Comparison of ENCODE assay signal across 9 cellular contexts in the genomic region with DNA sequence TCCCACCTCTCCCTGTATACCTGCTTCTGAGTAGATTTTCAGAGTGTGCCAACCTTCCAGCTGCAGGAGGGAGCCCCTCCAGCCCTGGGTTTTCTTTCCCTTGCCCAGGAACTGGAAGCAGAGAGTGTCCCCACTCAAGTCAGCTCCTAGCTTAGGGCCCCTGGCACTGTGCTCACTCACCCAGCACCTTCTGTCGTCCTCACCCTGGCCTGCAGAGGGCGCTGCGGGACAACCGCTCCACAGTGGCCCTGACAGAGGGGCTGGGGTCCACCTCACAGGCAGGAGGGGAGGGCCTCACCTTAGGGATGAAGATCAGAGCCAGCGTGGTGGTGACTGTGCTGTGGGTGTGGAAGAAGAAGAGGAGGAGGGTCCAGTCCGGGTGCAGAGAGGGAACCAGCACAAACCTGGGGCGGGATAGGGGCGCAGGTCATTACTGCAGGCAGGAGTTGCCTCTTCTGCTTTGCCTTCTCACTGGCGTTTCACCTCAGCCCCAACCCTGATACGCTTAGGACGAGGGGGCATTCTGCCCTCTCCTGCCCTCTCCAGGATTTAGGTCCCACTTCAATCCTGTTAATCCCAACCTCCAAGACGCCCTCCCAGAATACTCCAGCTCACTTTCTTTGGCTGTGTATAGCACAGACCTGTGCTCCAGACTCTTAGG. TPM values are rescaled to one million over a fixed set of nuclear protein-coding genes. Genes with fewer than 3 reads are reported as not detected.
DNase-seq lines count a peak whose midpoint lies in the region; ATAC-seq and TF ChIP-seq lines count a peak whose summit lies in the region.
"Had no signal": no experiment of that assay in that cellular context is flagged by ENCODE, and none has a peak within 500 bp of the region (broad histone marks: within the 10 kb centered on the region; RNA-seq: fewer than 3 reads in every experiment).

No MANE protein-coding gene starts in this region.

- no peak overlapping the region for H2AFZ ChIP-seq in hepatocyte

- 51% methylated on average over 12 of the region's 12 CpGs for WGBS in hepatocyte (ENCODE audit: low lambda C conversion rate, missing lambda C conversion rate)

- no peaks in the 10 kb centered on the region for H3K27me3 ChIP-seq in hepatocyte

- ATAC-seq in stimulated activated naive CD8-positive, alpha-beta T cell treated with anti-CD3 and anti-CD28 coated beads, Interleukin-15, Interleukin-2, amounts not matched to agents 100 U/mL and 50 U/mL, for 24 hours, result peak; percentile 38
- ATAC-seq in GM19395 (IDR thresholded peaks at IDR 0.05; ENCODE audit: unreplicated experiment), result no peak

- no peaks in the 10 kb centered on the region for H3K9me2 ChIP-seq in hepatocyte (replicated peaks; ENCODE audit: insufficient read depth)

- H3K27ac ChIP-seq in hepatocyte, result no peak overlapping the region

- no peak overlapping the region for H3K4me3 ChIP-seq in NB4 (ENCODE audit: low read depth, low read length)
- H3K4me3 ChIP-seq in hepatocyte, result no peak overlapping the region

- no peaks in the 10 kb centered on the region for H3K36me3 ChIP-seq in hepatocyte (replicated peaks; ENCODE audit: insufficient read depth, low read depth)

- no peak overlapping the region for H3K4me2 ChIP-seq in hepatocyte

- TF ChIP-seq CTCF in NB4 (IDR thresholded peaks at IDR 0.05; ENCODE audit: low read depth, low read length) (peak; percentile 89), hepatocyte (IDR thresholded peaks at IDR 0.05; ENCODE audit: poor library complexity) (peak; percentile 54)

- no peak for TF ChIP-seq POLR2A in NB4 (IDR thresholded peaks at IDR 0.05; ENCODE audit: extremely low read depth, insufficient read length)

- H3K79me2 ChIP-seq in hepatocyte, result no peaks in the 10 kb centered on the region

- no peaks in the 10 kb centered on the region for H4K20me1 ChIP-seq in hepatocyte (ENCODE audit: insufficient read depth, poor library complexity, severe bottlenecking)

- DNase-seq in NCI-H748 (lab: John Stamatoyannopoulos, UW; ENCODE audit: unreplicated experiment) (peak; percentile 43), NCI-H748 treated with DMSO at 0.1 percent for 48 hours (lab: John Stamatoyannopoulos, UW) (no peak), NB4 (ENCODE audit: low read depth) (peak; percentile 65), hepatocyte (ENCODE audit: low spot score) (peak; percentile 53), DMS114 treated with DMSO at 0.1 percent for 48 hours (lab: John Stamatoyannopoulos, UW; ENCODE audit: unreplicated experiment) (no peak)
- peak; percentile 43 for DNase-seq in activated T-cell treated with anti-CD3 and anti-CD28 coated beads, Interleukin-2, amount 50 U/mL, for 1 hour
- DNase-seq in stimulated activated naive CD8-positive, alpha-beta T cell treated with anti-CD3 and anti-CD28 coated beads, Interleukin-15, Interleukin-2, amounts not matched to agents 100 U/mL and 50 U/mL, for 24 hours, result peak; percentile 70
- DNase-seq: right cardiac atrium had no signal

- no peaks in the 10 kb centered on the region for H3K9me3 ChIP-seq in hepatocyte (ENCODE audit: low read depth)

- no peaks in the 10 kb centered on the region for H3K4me1 ChIP-seq in hepatocyte (ENCODE audit: insufficient read depth)

RNA-seq across cellular contexts. Expression of a gene that starts 10.0 kb away (rescaled TPM):
- 0.03 and 0.08 TPM in 2 replicates for total RNA-seq in hepatocyte
- 0.19 TPM in 1 of 2 replicates, not detected in the other for polyA plus RNA-seq in hepatocyte

RNA-seq across cellular contexts. Expression of a gene that starts 17.9 kb away (rescaled TPM):
- 13.0 and 15.9 TPM in 2 replicates for total RNA-seq in hepatocyte
- 2.7 and 3.5 TPM in 2 replicates for polyA plus RNA-seq in hepatocyte

RNA-seq across cellular contexts. Expression of a gene that starts 36.8 kb away (rescaled TPM):
- total RNA-seq in hepatocyte, result 44.9 and 58.7 TPM in 2 replicates
- polyA plus RNA-seq in hepatocyte, result 25.8 and 29.4 TPM in 2 replicates

Comparison
In these comparisons a context has a peak if more than half of its experiments do, and no peak if none do; other contexts are left out.
1. DNase-seq: peak in NCI-H748 (single experiment), NB4 (single experiment), activated T-cell treated with anti-CD3 and anti-CD28 coated beads, Interleukin-2, amount 50 U/mL, for 1 hour (single experiment), hepatocyte (single experiment) and stimulated activated naive CD8-positive, alpha-beta T cell treated with anti-CD3 and anti-CD28 coated beads, Interleukin-15, Interleukin-2, amounts not matched to agents 100 U/mL and 50 U/mL, for 24 hours (single experiment); none in NCI-H748 treated with DMSO at 0.1 percent for 48 hours (single experiment) and DMS114 treated with DMSO at 0.1 percent for 48 hours (single experiment).